ENCODE assay signal across 8 cellular contexts in the genomic region with DNA sequence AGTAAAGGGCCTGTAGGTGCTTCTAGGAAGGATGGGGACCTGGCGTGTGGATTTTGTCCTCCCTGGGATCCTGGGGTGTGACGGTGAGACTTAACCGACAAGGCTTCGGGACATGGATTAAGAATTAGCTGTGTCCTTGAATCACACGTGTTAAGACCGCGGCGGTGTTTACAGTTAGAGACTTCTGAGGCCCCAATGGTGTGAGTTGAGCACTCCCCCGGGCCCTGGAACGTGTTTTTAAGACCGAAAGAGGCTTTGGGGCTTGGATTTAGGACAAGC. TPM values are rescaled to one million over a fixed set of nuclear protein-coding genes. Genes with fewer than 3 reads are reported as not detected.
DNase-seq lines count a peak whose midpoint lies in the region; ATAC-seq and TF ChIP-seq lines count a peak whose summit lies in the region.

No MANE protein-coding gene starts in this region.

- H3K4me3 Mint-ChIP-seq in GM23338: peak overlapping the region; percentile 94

- H4K20me1 ChIP-seq in GM23338 (replicated peaks; ENCODE audit: insufficient read depth) (no peaks in the 10 kb centered on the region), SU-DHL-6 (ENCODE audit: low read depth, low read length) (no peaks in the 10 kb centered on the region)

- POLR2A ChIA-PET in GM10248 (lab: Yijun Ruan, JAX): no interaction called here

- H3K27ac Mint-ChIP-seq in GM23338: peak overlapping the region; percentile 91

- H3K36me3 ChIP-seq in GM23338 (ENCODE audit: insufficient read depth) (no peaks in the 10 kb centered on the region), SU-DHL-6 (ENCODE audit: low read length) (no peaks in the 10 kb centered on the region)

- H3K4me3 ChIP-seq in GM23338: peak overlapping the region; percentile 92
- H3K4me3 ChIP-seq in SU-DHL-6 (ENCODE audit: insufficient read depth, low read length, poor library complexity, severe bottlenecking): peak overlapping the region; percentile 61
- H3K4me3 ChIP-seq in fibroblast of villous mesenchyme (ENCODE audit: low read depth, low read length): peak overlapping the region; percentile 77
- peak overlapping the region; percentile 72 for H3K4me3 ChIP-seq in retinal pigment epithelial cell (ENCODE audit: low read length)

- H3F3A ChIP-seq in GM23338 (replicated peaks; ENCODE audit: low read depth): 0 out of 2 replicates have a peak, but pooled peaks cover 6% of the 10 kb centered on the region
- no peaks in the 10 kb centered on the region; the same call in 1 of the 2 replicates for H3F3A ChIP-seq in SU-DHL-6 (ENCODE audit: insufficient read depth)

- H3K27ac ChIP-seq in GM23338 (ENCODE audit: low read depth): no peak overlapping the region
- H3K27ac ChIP-seq in SU-DHL-6 (ENCODE audit: low read depth, low read length): no peak overlapping the region

- H3K9me3 ChIP-seq in SU-DHL-6 (ENCODE audit: insufficient read depth, low read length): no peaks in the 10 kb centered on the region

- peaks cover 12% of the 10 kb centered on the region for H3K4me1 ChIP-seq in GM23338 (ENCODE audit: insufficient read depth)

- no peaks in the 10 kb centered on the region for H3K9me3 Mint-ChIP-seq in GM23338

- ATAC-seq in GM23338: no peak

- H3K27me3 ChIP-seq in GM23338 (ENCODE audit: insufficient read depth) (peaks cover 24% of the 10 kb centered on the region), SU-DHL-6 (ENCODE audit: low read length) (no peaks in the 10 kb centered on the region)

- H3K27me3 Mint-ChIP-seq in GM23338 (ENCODE audit: insufficient read depth, low read depth, poor library complexity): peaks cover 19% of the 10 kb centered on the region

- peaks cover 23% of the 10 kb centered on the region for H3K4me1 Mint-ChIP-seq in GM23338

- no peaks in the 10 kb centered on the region for H3K9me2 ChIP-seq in GM23338 (ENCODE audit: insufficient read depth)
- H3K9me2 ChIP-seq in SU-DHL-6 (replicated peaks; ENCODE audit: insufficient read depth, low read length): no peaks in the 10 kb centered on the region

- DNase-seq in GM23338 (ENCODE audit: low spot score) (no peak), fibroblast of villous mesenchyme (ENCODE audit: low read depth) (no peak), retinal pigment epithelial cell (ENCODE audit: low read depth) (no peak), GM10248 (ENCODE audit: extremely low spot score) (no peak), cortex of kidney (lab: John Stamatoyannopoulos, UW) (no peak), A172 (ENCODE audit: low spot score) (no peak), NCI-H146 (lab: John Stamatoyannopoulos, UW) (no peak)

- H2AFZ ChIP-seq in GM23338 (peak overlapping the region; percentile 98), SU-DHL-6 (ENCODE audit: low read depth, low read length, severe bottlenecking) (peak overlapping the region; percentile 47)

- H3K36me3 Mint-ChIP-seq in GM23338 (ENCODE audit: low read depth): no peaks in the 10 kb centered on the region; the same call in 2 of the 3 replicates

- H3K79me2 ChIP-seq in GM23338 (replicated peaks; ENCODE audit: insufficient read depth) (no peaks in the 10 kb centered on the region), SU-DHL-6 (ENCODE audit: insufficient read depth, low read length) (no peaks in the 10 kb centered on the region)

- H3K9ac ChIP-seq in SU-DHL-6 (ENCODE audit: low read length): no peak overlapping the region; the same call in 1 of the 2 replicates

- no peak for TF ChIP-seq CTCF in GM23338 (conservative IDR thresholded peaks at IDR 0.05; ENCODE audit: low read depth in 2 of 2)
- no peak for TF ChIP-seq CTCF in SU-DHL-6 (IDR thresholded peaks at IDR 0.05; ENCODE audit: insufficient read depth, low read length, poor library complexity, severe bottlenecking)
- TF ChIP-seq CTCF in fibroblast of villous mesenchyme (IDR thresholded peaks at IDR 0.05; ENCODE audit: insufficient read depth, low read depth, low read length): no peak
- no peak for TF ChIP-seq CTCF in retinal pigment epithelial cell (conservative IDR thresholded peaks at IDR 0.05; ENCODE audit: low read depth, low read length)
- TF ChIP-seq CTCF in GM10248 (IDR thresholded peaks at IDR 0.05; ENCODE audit: control extremely low read depth, extremely low read depth, low read depth, missing control alignments): no peak

- CTCF ChIA-PET in GM10248 (lab: Yijun Ruan, JAX): interaction anchor here (0.7 to 5.4 kb wide), 4 partner anchors 17 to 130 kb away, joined by 3 to 31 read pairs (median 6); a partner anchor contains a TSS

- H3K4me2 ChIP-seq in GM23338 (peak overlapping the region; percentile 96), SU-DHL-6 (ENCODE audit: low read depth, low read length, poor library complexity, severe bottlenecking) (peak overlapping the region; percentile 96)

TF ChIP-seq in GM23338, 12 proteins besides CTCF, POLR2A, EP300 and RAD21 (continues in another document):
- TF ChIP-seq JUNB (IDR thresholded peaks at IDR 0.05; ENCODE audit: unreplicated experiment): no peak
- TF ChIP-seq EZH2phosphoT487 (IDR thresholded peaks at IDR 0.05; ENCODE audit: unreplicated experiment): no peak

RNA-seq across cellular contexts. Expression of a gene that starts 1.3 kb away (rescaled TPM):
- 9.3 and 11.6 TPM in 2 replicates for total RNA-seq in GM23338 (2014; rRNA removed; shearing (Covaris generic))
- 2.1 and 3.5 TPM in 2 replicates for polyA plus RNA-seq in GM23338 (2016; fragmentation: Nextera tagmentation; extraction: Ambion mirVana)
- 10.8 and 15.5 TPM in 2 replicates for total RNA-seq in fibroblast of villous mesenchyme
- total RNA-seq in A172 (2014; rRNA removed; shearing (Covaris generic)): 14.9 and 16.7 TPM in 2 replicates

RNA-seq across cellular contexts. Expression of a gene that starts 8.3 kb away (rescaled TPM):
- total RNA-seq in GM23338 (2014; rRNA removed; shearing (Covaris generic)): not detected in 2 replicates
- not detected in 2 replicates for polyA plus RNA-seq in GM23338 (2016; fragmentation: Nextera tagmentation; extraction: Ambion mirVana)
- not detected in 2 replicates for total RNA-seq in fibroblast of villous mesenchyme
- not detected in 2 replicates for total RNA-seq in A172 (2014; rRNA removed; shearing (Covaris generic))

RNA-seq across cellular contexts. Expression of a gene that starts 20.6 kb away (rescaled TPM):
- total RNA-seq in GM23338 (2014; rRNA removed; shearing (Covaris generic)): 0.90 and 1.8 TPM in 2 replicates
- polyA plus RNA-seq in GM23338 (2016; fragmentation: Nextera tagmentation; extraction: Ambion mirVana): 0.40 and 1.8 TPM in 2 replicates
- not detected in 2 replicates for total RNA-seq in fibroblast of villous mesenchyme
- 0.07 TPM in 1 of 2 replicates, not detected in the other for total RNA-seq in A172 (2014; rRNA removed; shearing (Covaris generic))

RNA-seq across cellular contexts. Expression of a gene that starts 42.4 kb away (rescaled TPM):
- 55.4 and 63.5 TPM in 2 replicates for total RNA-seq in GM23338 (2014; rRNA removed; shearing (Covaris generic))
- polyA plus RNA-seq in GM23338 (2016; fragmentation: Nextera tagmentation; extraction: Ambion mirVana): 56.9 and 62.2 TPM in 2 replicates
- total RNA-seq in fibroblast of villous mesenchyme: 41.5 and 75.4 TPM in 2 replicates
- total RNA-seq in A172 (2014; rRNA removed; shearing (Covaris generic)): 67.3 and 71.1 TPM in 2 replicates

RNA-seq across cellular contexts. Expression of a gene that starts 49.2 kb away (rescaled TPM):
- 49.9 and 60.3 TPM in 2 replicates for total RNA-seq in GM23338 (2014; rRNA removed; shearing (Covaris generic))
- polyA plus RNA-seq in GM23338 (2016; fragmentation: Nextera tagmentation; extraction: Ambion mirVana): 36.6 and 43.5 TPM in 2 replicates
- 32.0 and 47.0 TPM in 2 replicates for total RNA-seq in fibroblast of villous mesenchyme
- total RNA-seq in A172 (2014; rRNA removed; shearing (Covaris generic)): 105 and 141 TPM in 2 replicates
